In the genomic region with DNA sequence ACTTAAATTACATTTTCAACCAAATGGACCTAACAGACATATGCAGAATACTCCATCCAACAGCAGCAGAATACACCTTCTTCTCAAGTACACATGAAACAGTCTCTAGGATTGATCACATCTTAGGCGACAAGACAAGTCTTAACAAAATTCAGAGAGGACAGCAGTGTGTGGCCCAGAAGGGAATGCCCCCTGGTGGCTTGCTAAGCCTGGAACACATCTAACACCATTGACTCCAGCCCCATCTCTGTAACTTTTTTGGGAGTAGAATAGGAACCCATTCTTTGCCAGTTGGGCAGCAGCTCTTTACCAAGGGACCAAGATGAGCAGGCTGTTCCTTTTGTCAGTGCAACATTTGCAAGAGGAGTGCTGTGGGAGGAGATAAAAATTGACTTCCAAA, we compare ENCODE assay signal across 8 cellular contexts.
A peak's percentile ranks its signal among the peaks of the same experiment; 100 is the strongest.
DNase-seq lines count a peak whose midpoint lies in the region; ATAC-seq, FAIRE-seq and TF ChIP-seq lines count a peak whose summit lies in the region.

No MANE protein-coding gene starts in this region.

- H3K4me3 ChIP-seq in AG04449 (ENCODE audit: low read depth, low read length) = no peak overlapping the region
- no peak overlapping the region for H3K4me3 ChIP-seq in endothelial cell of umbilical vein (replicated peaks in 1 of 3; ENCODE audit: insufficient read depth in 1 of 3, low read depth in 1 of 3, low read length in 3 of 3)

- H3K4me1 ChIP-seq in endothelial cell of umbilical vein (ENCODE audit: control insufficient read depth, extremely low read depth, insufficient read depth, low read length) = peaks cover 4% of the 10 kb centered on the region

- no peak overlapping the region for H3K4me2 ChIP-seq in endothelial cell of umbilical vein (ENCODE audit: insufficient read depth, low read length)

- H3K9ac ChIP-seq in endothelial cell of umbilical vein (replicated peaks; ENCODE audit: extremely low read depth, insufficient read depth, low read length) = no peak overlapping the region

- DNase-seq in AG04449 (ENCODE audit: low read depth, low spot score) = peak; percentile 4
- peak; percentile 32 to 51 for DNase-seq in activated CD4-positive, alpha-beta T cell treated with anti-CD3 and anti-CD28 coated beads for 4 hours
- peak; percentile 43 for DNase-seq in endothelial cell of umbilical vein (ENCODE audit: low read depth, low spot score)
- DNase-seq in pons (ENCODE audit: low spot score) = peak; percentile 60
- DNase-seq in NCI-H748 (lab: John Stamatoyannopoulos, UW; ENCODE audit: unreplicated experiment) = no peak

- H3K9me3 ChIP-seq in endothelial cell of umbilical vein (replicated peaks; ENCODE audit: control insufficient read depth, insufficient read depth, low read length) = no peaks in the 10 kb centered on the region

- H3K27me3 ChIP-seq in endothelial cell of umbilical vein (ENCODE audit: control insufficient read depth in 2 of 2, insufficient read depth in 2 of 2, low read length in 2 of 2) = no peaks in the 10 kb centered on the region

- FAIRE-seq in endothelial cell of umbilical vein (lab: Jason Lieb, UNC) = peak; percentile 37

- no peaks in the 10 kb centered on the region for H3K36me3 ChIP-seq in endothelial cell of umbilical vein (ENCODE audit: control insufficient read depth in 2 of 2, extremely low read depth in 1 of 2, insufficient read depth in 2 of 2, low read length in 2 of 2)

- no peaks in the 10 kb centered on the region for H3K79me2 ChIP-seq in endothelial cell of umbilical vein (ENCODE audit: control insufficient read depth, insufficient read depth, low read length)

- POLR2A ChIA-PET in AG04449 (lab: Yijun Ruan, JAX) (no interaction called here), endothelial cell of umbilical vein (lab: Charles Lee) (no interaction called here)

- TF ChIP-seq CTCF in AG04449 (IDR thresholded peaks at IDR 0.05; ENCODE audit: insufficient read depth, low read length, missing control alignments) (peak; percentile 69), endothelial cell of umbilical vein (IDR thresholded peaks at IDR 0.05; ENCODE audit: extremely low read depth in 1 of 2, insufficient read depth in 1 of 2, low read depth in 1 of 2, low read length in 2 of 2) (peak; percentile 44 to 60)

- intact Hi-C loops in endothelial cell of umbilical vein (cut with micrococcal nuclease) = loop anchor here (1.0 to 5.0 kb wide), 2 partner anchors 243 to 250 kb away; partner anchors contain the start of gene PLCL1

- H4K20me1 ChIP-seq in endothelial cell of umbilical vein (replicated peaks; ENCODE audit: control insufficient read depth, extremely low read depth, insufficient read depth, low read length) = no peaks in the 10 kb centered on the region

- BruUV-seq in endothelial cell of umbilical vein (replicated peaks; lab: Mats Ljungman, UMichigan) = no TSS peak

- ATAC-seq in GM18520 (IDR thresholded peaks at IDR 0.05; ENCODE audit: unreplicated experiment) (peak; percentile 90), HG03175 (IDR thresholded peaks at IDR 0.05; ENCODE audit: unreplicated experiment) (peak; percentile 94), GM21423 (IDR thresholded peaks at IDR 0.05; ENCODE audit: unreplicated experiment) (no peak)

- no peak overlapping the region for H3K27ac ChIP-seq in endothelial cell of umbilical vein (ENCODE audit: insufficient read depth, low read depth, low read length)

- no peak for TF ChIP-seq POLR2A in endothelial cell of umbilical vein (IDR thresholded peaks at IDR 0.05; ENCODE audit: low read depth, low read length)

- no peak overlapping the region for H2AFZ ChIP-seq in endothelial cell of umbilical vein (ENCODE audit: low read depth, low read length)

- dilution Hi-C loops in endothelial cell of umbilical vein (cut with MboI; ENCODE audit: extremely low pct_ligation_motif_present, low sequenced_read_pairs) = no loop called here

- H3K9me1 ChIP-seq in endothelial cell of umbilical vein (replicated peaks; ENCODE audit: control insufficient read depth, extremely low read depth, insufficient read depth, low read length) = no peaks in the 10 kb centered on the region

- CTCF ChIA-PET in AG04449 (lab: Yijun Ruan, JAX) (interaction anchor here (1.2 to 1.3 kb wide), 2 partner anchors 202 to 254 kb away, joined by 3 to 6 read pairs; no protein-coding TSS in a partner anchor), endothelial cell of umbilical vein (lab: Charles Lee) (interaction anchor here (1.4 kb wide), 1 partner anchor 254 kb away, joined by 4 read pairs; no protein-coding TSS in a partner anchor)

TF ChIP-seq in endothelial cell of umbilical vein, 7 proteins besides CTCF, POLR2A, EP300 and RAD21:
- TF ChIP-seq MAX (IDR thresholded peaks at IDR 0.05; ENCODE audit: insufficient read depth, insufficient read length) (no peak), POLR2AphosphoS5 (IDR thresholded peaks at IDR 0.05; ENCODE audit: insufficient read depth, low read depth, low read length) (no peak), JUN (IDR thresholded peaks at IDR 0.05; ENCODE audit: borderline replicate concordance, insufficient read depth, insufficient read length, low read depth) (no peak), EZH2 (IDR thresholded peaks at IDR 0.05; ENCODE audit: borderline replicate concordance, low read depth, low read length, severe bottlenecking) (no peak), FOS (IDR thresholded peaks at IDR 0.05; ENCODE audit: borderline replicate concordance, insufficient read depth, low read length) (no peak), GATA2 (IDR thresholded peaks at IDR 0.05; ENCODE audit: insufficient read depth, insufficient read length, low read depth, low read length) (no peak), MYC (IDR thresholded peaks at IDR 0.05; ENCODE audit: low read depth, low read length) (no peak)
